ENCODE assay signal across 8 cellular contexts in genomic region chrX:134374294-134374693, GRCh38. TPM values are rescaled to one million over a fixed set of nuclear protein-coding genes. Genes with fewer than 3 reads are reported as not detected.
A peak's percentile ranks its signal among the peaks of the same experiment; 100 is the strongest.
DNase-seq lines count a peak whose midpoint lies in the region; ATAC-seq and TF ChIP-seq lines count a peak whose summit lies in the region.

No MANE protein-coding gene starts in this region.

- H3K4me1 ChIP-seq in DND-41 (ENCODE audit: insufficient read depth, low read length) (peaks cover 27% of the 10 kb centered on the region), ectodermal cell (ENCODE audit: control insufficient read depth, insufficient read depth, low read length) (no peaks in the 10 kb centered on the region), neutrophil (ENCODE audit: control insufficient read depth in 1 of 2, insufficient read depth in 1 of 2, low read depth in 1 of 2, low read length in 1 of 2) (peaks cover 9 to 20% of the 10 kb centered on the region in 2 experiments)

- H4K20me1 ChIP-seq in DND-41 (ENCODE audit: insufficient read depth, low read length) = peaks cover 6% of the 10 kb centered on the region

- 0 to 1% methylated on average over 7 to 9 of the region's 9 CpGs for WGBS in ectodermal cell, 2 experiments

- peaks cover 61% of the 10 kb centered on the region for H3K79me2 ChIP-seq in DND-41 (ENCODE audit: insufficient read depth, low read length)

- peak overlapping the region; percentile 93 for H3K27ac ChIP-seq in DND-41 (ENCODE audit: low read length)
- no peak overlapping the region for H3K27ac ChIP-seq in ectodermal cell (ENCODE audit: insufficient read depth, low read depth, low read length, poor library complexity, severe bottlenecking)
- no peak overlapping the region for H3K27ac ChIP-seq in neutrophil

- peak overlapping the region; percentile 96 for H3K9ac ChIP-seq in DND-41 (ENCODE audit: low read depth, low read length)

- ATAC-seq in DND-41 (ENCODE audit: insufficient read depth, low read depth) (no peak), HG03159 (IDR thresholded peaks at IDR 0.05; ENCODE audit: unreplicated experiment) (no peak)

- no peak overlapping the region for H2AFZ ChIP-seq in DND-41 (ENCODE audit: low read depth, low read length)

- no peak for TF ChIP-seq CTCF in DND-41 (IDR thresholded peaks at IDR 0.05; ENCODE audit: borderline replicate concordance, extremely low read depth, low read length, poor library complexity, severe bottlenecking)
- TF ChIP-seq CTCF in neutrophil (IDR thresholded peaks at IDR 0.05) = no peak

- peak overlapping the region; percentile 75 for H3K4me2 ChIP-seq in DND-41 (ENCODE audit: insufficient read depth, low read length)

- H3K4me3 ChIP-seq in DND-41 (ENCODE audit: low read depth in 1 of 2, low read length in 2 of 2) = peak overlapping the region; percentile 68 to 96
- H3K4me3 ChIP-seq in ectodermal cell (ENCODE audit: insufficient read depth, low read depth, low read length) = peak overlapping the region; percentile 71
- peak overlapping the region; percentile 73 to 78 for H3K4me3 ChIP-seq in neutrophil (ENCODE audit: low read depth in 1 of 2, low read length in 1 of 2)

- DNase-seq in DND-41 = no peak
- peak; percentile 8 for DNase-seq in NCI-H69 (lab: John Stamatoyannopoulos, UW)
- DNase-seq in NCI-H446 (lab: John Stamatoyannopoulos, UW) = no peak
- DNase-seq in 8988T = no peak
- DNase-seq in NK-92 treated with Interleukin-12 subunit alpha and Interleukin-12 subunit beta, amount 100 ng/mL, for 24 hours (lab: John Stamatoyannopoulos, UW) = no peak

- H3K36me3 ChIP-seq in DND-41 (ENCODE audit: insufficient read depth, low read length) (peaks cover 14% of the 10 kb centered on the region; the same call in 1 of the 2 replicates), ectodermal cell (ENCODE audit: control insufficient read depth, insufficient read depth, low read length) (no peaks in the 10 kb centered on the region), neutrophil (no peaks in the 10 kb centered on the region)

- H3K27me3 ChIP-seq in DND-41 (ENCODE audit: insufficient read depth, low read length, poor library complexity) (no peaks in the 10 kb centered on the region), ectodermal cell (ENCODE audit: control insufficient read depth, insufficient read depth, low read length, poor library complexity, severe bottlenecking) (no peaks in the 10 kb centered on the region), neutrophil (no peaks in the 10 kb centered on the region)

- no peaks in the 10 kb centered on the region for H3K9me3 ChIP-seq in DND-41 (ENCODE audit: insufficient read depth, low read length, severe bottlenecking)
- H3K9me3 ChIP-seq in ectodermal cell (ENCODE audit: control insufficient read depth, low read length) = no peaks in the 10 kb centered on the region
- H3K9me3 ChIP-seq in neutrophil = no peaks in the 10 kb centered on the region

RNA-seq across cellular contexts. Expression of gene PHF6, which starts 1.2 kb away (rescaled TPM):
- polyA plus RNA-seq in ectodermal cell (2013, experiment 1 of 4) = 97.4 TPM
- 99.9 TPM for polyA plus RNA-seq in ectodermal cell (2013, experiment 2 of 4)
- polyA plus RNA-seq in ectodermal cell (2013, experiment 3 of 4) = 84.2 TPM
- 88.0 TPM for polyA plus RNA-seq in ectodermal cell (2013, experiment 4 of 4)
